Comparison of ENCODE assay signal across 21 cellular contexts in the genomic region with DNA sequence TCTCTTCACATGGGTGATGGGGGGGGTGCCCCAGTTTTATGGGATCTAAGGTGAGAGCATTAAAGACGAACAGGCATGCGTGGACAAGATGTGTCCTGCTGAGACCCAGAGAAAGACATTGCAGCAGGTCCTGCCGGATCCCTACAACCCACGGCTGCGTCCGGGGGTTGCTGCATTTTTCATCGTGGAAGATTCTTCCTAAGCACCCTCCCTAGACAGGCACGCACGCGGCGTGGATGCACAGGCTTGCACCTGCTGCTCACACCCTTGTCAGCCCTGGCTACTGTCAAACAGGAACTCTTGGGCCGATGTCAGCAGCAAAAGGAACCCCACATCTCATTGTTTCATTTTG.
DNase-seq lines count a peak whose midpoint lies in the region; ATAC-seq and TF ChIP-seq lines count a peak whose summit lies in the region.
"Had no signal": no experiment of that assay in that cellular context is flagged by ENCODE, and none has a peak within 500 bp of the region (broad histone marks: within the 10 kb centered on the region; RNA-seq: fewer than 3 reads in every experiment).

No MANE protein-coding gene starts in this region.

- TF ChIP-seq CTCF in DND-41 (IDR thresholded peaks at IDR 0.05; ENCODE audit: borderline replicate concordance, extremely low read depth, low read length, poor library complexity, severe bottlenecking) (no peak), nephron (IDR thresholded peaks at IDR 0.05; ENCODE audit: unreplicated experiment in 3 of 3) (no peak), spleen (IDR thresholded peaks at IDR 0.05 in 8 of 11, conservative IDR thresholded peaks at IDR 0.05 in 3 of 11) (no peak), thyroid gland (IDR thresholded peaks at IDR 0.05) (no peak)
- no peak for TF ChIP-seq CTCF in activated CD8-positive, alpha-beta T cell treated with anti-CD3 and anti-CD28 coated beads for 36 hours (IDR thresholded peaks at IDR 0.05)

- no peak overlapping the region for H3K4me2 ChIP-seq in DND-41 (ENCODE audit: insufficient read depth, low read length)

- no peak overlapping the region for H3K4me3 ChIP-seq in DND-41 (ENCODE audit: low read depth in 1 of 2, low read length in 2 of 2)
- H3K4me3 ChIP-seq in H7 (ENCODE audit: insufficient read depth, low read depth, low read length): no peak overlapping the region
- no peak overlapping the region for H3K4me3 ChIP-seq in spleen
- no peak overlapping the region for H3K4me3 ChIP-seq in thyroid gland (replicated peaks in 1 of 3)
- H3K4me3 ChIP-seq: BLaER1 treated with 17β-estradiol and CSF1 and Interleukin-3, amounts not matched to agents 10 nM and 100 nM; GM23248; HAP-1; MG63 had no signal

- POLR2A ChIA-PET in activated CD8-positive, alpha-beta T cell treated with anti-CD3 and anti-CD28 coated beads for 36 hours (lab: Charles Lee): no interaction called here

- H3K79me2 ChIP-seq in DND-41 (ENCODE audit: insufficient read depth, low read length): no peaks in the 10 kb centered on the region

- ATAC-seq in DND-41 (ENCODE audit: insufficient read depth, low read depth): no peak
- no peak for ATAC-seq in activated CD8-positive, alpha-beta T cell treated with anti-CD3 and anti-CD28 coated beads for 36 hours

- no peaks in the 10 kb centered on the region for H4K20me1 ChIP-seq in DND-41 (ENCODE audit: insufficient read depth, low read length)
- H4K20me1 ChIP-seq: BLaER1 treated with 17β-estradiol and CSF1 and Interleukin-3, amounts not matched to agents 10 nM and 100 nM had no signal

- H3K27ac ChIP-seq in DND-41 (ENCODE audit: low read length) (no peak overlapping the region), spleen (no peak overlapping the region), thyroid gland (no peak overlapping the region)
- H3K27ac ChIP-seq: BLaER1 treated with 17β-estradiol and CSF1 and Interleukin-3, amounts not matched to agents 10 nM and 100 nM; GM23248 had no signal

- H3K27me3 Mint-ChIP-seq in nephron (ENCODE audit: low read depth): peaks cover 17% of the 10 kb centered on the region
- peaks cover 1% of the 10 kb centered on the region for H3K27me3 Mint-ChIP-seq in activated CD8-positive, alpha-beta T cell treated with anti-CD3 and anti-CD28 coated beads for 36 hours

- TF ChIP-seq POLR2A in spleen (IDR thresholded peaks at IDR 0.05) (no peak), thyroid gland (IDR thresholded peaks at IDR 0.05) (no peak)

- H3K4me1 Mint-ChIP-seq in nephron: peaks cover 24% of the 10 kb centered on the region
- H3K4me1 Mint-ChIP-seq in activated CD8-positive, alpha-beta T cell treated with anti-CD3 and anti-CD28 coated beads for 36 hours (ENCODE audit: low read depth): no peaks in the 10 kb centered on the region

- H3K36me3 ChIP-seq in DND-41 (ENCODE audit: insufficient read depth, low read length) (no peaks in the 10 kb centered on the region), H7 (replicated peaks; ENCODE audit: control insufficient read depth, insufficient read depth, low read length) (no peaks in the 10 kb centered on the region), spleen (no peaks in the 10 kb centered on the region), thyroid gland (no peaks in the 10 kb centered on the region)
- H3K36me3 ChIP-seq: BLaER1 treated with 17β-estradiol and CSF1 and Interleukin-3, amounts not matched to agents 10 nM and 100 nM; HAP-1; MG63 had no signal

- no peak overlapping the region for H2AFZ ChIP-seq in DND-41 (ENCODE audit: low read depth, low read length)
- H2AFZ ChIP-seq: GM23248 had no signal

- WGBS in spleen, 5 donors: 67 to 82% (median 76%) methylated on average over 12 of the region's 12 CpGs
- 87 to 93% methylated on average over 12 of the region's 12 CpGs for WGBS in thyroid gland, 2 donors

- H3K36me3 Mint-ChIP-seq in nephron (ENCODE audit: low read depth): no peaks in the 10 kb centered on the region
- no peaks in the 10 kb centered on the region for H3K36me3 Mint-ChIP-seq in activated CD8-positive, alpha-beta T cell treated with anti-CD3 and anti-CD28 coated beads for 36 hours (ENCODE audit: low read depth)
- H3K36me3 Mint-ChIP-seq: CD4-positive, alpha-beta memory T cell had no signal

- H3K27me3 ChIP-seq in DND-41 (ENCODE audit: insufficient read depth, low read length, poor library complexity) (no peaks in the 10 kb centered on the region), H7 (ENCODE audit: control insufficient read depth, insufficient read depth, low read length) (no peaks in the 10 kb centered on the region), spleen (replicated peaks in 1 of 7) (peaks cover 0 to 21% (median 0%) of the 10 kb centered on the region in 7 donors), thyroid gland (no peaks in the 10 kb centered on the region)
- H3K27me3 ChIP-seq: BLaER1 treated with 17β-estradiol and CSF1 and Interleukin-3, amounts not matched to agents 10 nM and 100 nM; MG63 had no signal

- peak overlapping the region in 2 of 3 experiments; percentile 29 to 82 for H3K27ac Mint-ChIP-seq in nephron
- H3K27ac Mint-ChIP-seq in activated CD8-positive, alpha-beta T cell treated with anti-CD3 and anti-CD28 coated beads for 36 hours: no peak overlapping the region
- H3K27ac Mint-ChIP-seq: CD4-positive, alpha-beta memory T cell had no signal

- H3K9ac ChIP-seq in DND-41 (ENCODE audit: low read depth, low read length): no peak overlapping the region
- H3K9ac ChIP-seq: BLaER1 treated with 17β-estradiol and CSF1 and Interleukin-3, amounts not matched to agents 10 nM and 100 nM; GM23248 had no signal

- DNase-seq in DND-41: peak; percentile 6
- DNase-seq in H7: peak; percentile 38
- peak; percentile 46 for DNase-seq in spleen
- DNase-seq in thyroid gland: no peak
- no peak for DNase-seq in RKO (ENCODE audit: low spot score)
- no peak for DNase-seq in activated CD8-positive, alpha-beta T cell treated with anti-CD3 and anti-CD28 coated beads for 36 hours
- DNase-seq: Caco-2; CD4-positive, alpha-beta memory T cell; DMS 273 treated with DMSO at 0.1 percent for 48 hours; DMS79 treated with DMSO at 0.1 percent for 48 hours; GM23248; Kasumi-1; MG63; NCI-H1436 treated with DMSO at 0.1 percent for 48 hours; NCI-H1930; NCI-H226; NCI-H526; SIG-M5 had no signal

- CTCF ChIA-PET in activated CD8-positive, alpha-beta T cell treated with anti-CD3 and anti-CD28 coated beads for 36 hours (lab: Charles Lee): no interaction called here

- intact Hi-C loops in spleen (cut with DNase I; ENCODE audit: low total_unique reads) (no loop called here), thyroid gland (cut with DNase I) (no loop called here)
- intact Hi-C loops in activated CD8-positive, alpha-beta T cell treated with anti-CD3 and anti-CD28 coated beads for 36 hours (cut with micrococcal nuclease): no loop called here

- no peaks in the 10 kb centered on the region for H3K9me3 ChIP-seq in DND-41 (ENCODE audit: insufficient read depth, low read length, severe bottlenecking)
- peaks cover 0 to 30% (median 11%) of the 10 kb centered on the region in 8 donors for H3K9me3 ChIP-seq in spleen
- H3K9me3 ChIP-seq in thyroid gland: no peaks in the 10 kb centered on the region
- H3K9me3 ChIP-seq: Caco-2, HAP-1, MG63 had no signal

- H3K4me3 Mint-ChIP-seq in nephron: no peak overlapping the region
- H3K4me3 Mint-ChIP-seq in activated CD8-positive, alpha-beta T cell treated with anti-CD3 and anti-CD28 coated beads for 36 hours: no peak overlapping the region
- H3K4me3 Mint-ChIP-seq: CD4-positive, alpha-beta memory T cell had no signal

- H3K9me3 Mint-ChIP-seq in nephron: peaks cover 9% of the 10 kb centered on the region
- no peaks in the 10 kb centered on the region for H3K9me3 Mint-ChIP-seq in activated CD8-positive, alpha-beta T cell treated with anti-CD3 and anti-CD28 coated beads for 36 hours

- H3K4me1 ChIP-seq in DND-41 (ENCODE audit: insufficient read depth, low read length) (peaks cover 7% of the 10 kb centered on the region; the same call in 1 of the 2 replicates), spleen (no peaks in the 10 kb centered on the region), thyroid gland (no peaks in the 10 kb centered on the region)
- H3K4me1 ChIP-seq: Caco-2, HAP-1 had no signal

Comparison
In these comparisons a context has a peak if more than half of its experiments do, and no peak if none do; other contexts are left out.
1. DNase-seq: peak in DND-41 (single experiment), H7 (single experiment) and spleen (single experiment); none in thyroid gland (0 of 2), RKO (single experiment) and activated CD8-positive, alpha-beta T cell treated with anti-CD3 and anti-CD28 coated beads for 36 hours (single experiment).